In genomic region chr1:202965441-202965821, GRCh38 we compare ENCODE assay signal across 14 cellular contexts. TPM values are rescaled to one million over a fixed set of nuclear protein-coding genes. Genes with fewer than 3 reads are reported as not detected.
DNase-seq lines count a peak whose midpoint lies in the region; ATAC-seq, FAIRE-seq and TF ChIP-seq lines count a peak whose summit lies in the region.
"Had no signal": no experiment of that assay in that cellular context is flagged by ENCODE, and none has a peak within 500 bp of the region (broad histone marks: within the 10 kb centered on the region; RNA-seq: fewer than 3 reads in every experiment).

No MANE protein-coding gene starts in this region.

- no peak overlapping the region for H2BK20ac ChIP-seq in H9 (ENCODE audit: low read depth, low read length, poor library complexity, severe bottlenecking)

- H3K4me3 Mint-ChIP-seq in H9, result peak overlapping the region; percentile 26 to 83; a peak in 4 of 5 replicates
- peak overlapping the region; percentile 80 for H3K4me3 Mint-ChIP-seq in astrocyte (ENCODE audit: unreplicated experiment)
- H3K4me3 Mint-ChIP-seq in natural killer cell, result peak overlapping the region; percentile 86

- intact Hi-C loops in natural killer cell (cut with micrococcal nuclease), result no loop called here

- H4K20me1 ChIP-seq in BLaER1 (0 out of 2 replicates have a peak, but pooled peaks cover 8% of the 10 kb centered on the region), H9 (ENCODE audit: control insufficient read depth, insufficient read depth, insufficient read length) (no peaks in the 10 kb centered on the region), astrocyte (ENCODE audit: insufficient read depth, low read length) (no peaks in the 10 kb centered on the region)

- H2AFZ ChIP-seq in H9 (ENCODE audit: low read length) (no peak overlapping the region), astrocyte (ENCODE audit: low read depth, low read length) (no peak overlapping the region), mesenchymal stem cell (ENCODE audit: low read depth, low read length) (no peak overlapping the region), neuronal stem cell (ENCODE audit: low read length) (no peak overlapping the region)

- FAIRE-seq in astrocyte (lab: Jason Lieb, UNC), result no peak
- FAIRE-seq: H54 had no signal

- H3K79me1 ChIP-seq in H9 (ENCODE audit: insufficient read depth, low read depth, low read length, poor library complexity, severe bottlenecking), result no peaks in the 10 kb centered on the region
- peaks cover 16% of the 10 kb centered on the region for H3K79me1 ChIP-seq in mesenchymal stem cell (replicated peaks; ENCODE audit: low read length, poor library complexity, severe bottlenecking)
- H3K79me1 ChIP-seq in neuronal stem cell (ENCODE audit: low read depth, low read length), result peaks cover 5% of the 10 kb centered on the region

- peaks cover 14% of the 10 kb centered on the region for H3K27me3 Mint-ChIP-seq in H9 (ENCODE audit: low read depth)
- no peaks in the 10 kb centered on the region for H3K27me3 Mint-ChIP-seq in astrocyte (ENCODE audit: low read depth, unreplicated experiment)
- H3K27me3 Mint-ChIP-seq in natural killer cell (ENCODE audit: low read depth in 2 of 2), result no peaks in the 10 kb centered on the region
- H3K27me3 Mint-ChIP-seq: memory B cell had no signal

- no peak overlapping the region for H3K4me3 ChIP-seq in BLaER1
- no peak overlapping the region for H3K4me3 ChIP-seq in astrocyte (ENCODE audit: insufficient read depth, low read depth, low read length)
- no peak overlapping the region for H3K4me3 ChIP-seq in mesenchymal stem cell (ENCODE audit: insufficient read depth in 1 of 2, low read depth in 1 of 2, low read length in 2 of 2)
- H3K4me3 ChIP-seq in neuronal stem cell (ENCODE audit: low read length in 2 of 2), result no peak overlapping the region
- H3K4me3 ChIP-seq: sigmoid colon, uterus had no signal

- no peak overlapping the region for H3K56ac ChIP-seq in H9 (ENCODE audit: insufficient read length, low read depth, low read length)

- H2BK12ac ChIP-seq in H9 (ENCODE audit: insufficient read length, low read depth, low read length) (no peak overlapping the region), mesenchymal stem cell (ENCODE audit: low read length in 2 of 2) (no peak overlapping the region), neuronal stem cell (ENCODE audit: low read length) (no peak overlapping the region)

- no peak overlapping the region for H3K27ac ChIP-seq in BLaER1
- H3K27ac ChIP-seq in H9 (ENCODE audit: insufficient read length, low read depth, low read length), result no peak overlapping the region
- peak overlapping the region; percentile 42 for H3K27ac ChIP-seq in astrocyte (ENCODE audit: low read depth, low read length)
- H3K27ac ChIP-seq in mesenchymal stem cell (ENCODE audit: low read length, poor library complexity, severe bottlenecking), result no peak overlapping the region
- H3K27ac ChIP-seq in neuronal stem cell (replicated peaks; ENCODE audit: low read length), result no peak overlapping the region
- H3K27ac ChIP-seq: uterus had no signal

- no peak overlapping the region for H3T11ph ChIP-seq in H9 (ENCODE audit: low read length)

- H3K4me2 ChIP-seq in BLaER1 (peak overlapping the region; percentile 98), H9 (ENCODE audit: insufficient read depth, insufficient read length, low read length) (no peak overlapping the region), astrocyte (ENCODE audit: low read length) (peak overlapping the region; percentile 96), mesenchymal stem cell (ENCODE audit: low read length, poor library complexity, severe bottlenecking) (no peak overlapping the region), neuronal stem cell (ENCODE audit: insufficient read depth, low read length, poor library complexity, severe bottlenecking) (no peak overlapping the region)

- H3K27ac Mint-ChIP-seq in H9, result no peak overlapping the region
- no peak overlapping the region for H3K27ac Mint-ChIP-seq in astrocyte (ENCODE audit: unreplicated experiment)
- peak overlapping the region; percentile 73 to 83 for H3K27ac Mint-ChIP-seq in natural killer cell

- H3K27me3 ChIP-seq in BLaER1 (no peaks in the 10 kb centered on the region), H9 (ENCODE audit: insufficient read depth, low read length) (no peaks in the 10 kb centered on the region), astrocyte (ENCODE audit: insufficient read depth, low read length) (no peaks in the 10 kb centered on the region), mesenchymal stem cell (ENCODE audit: control insufficient read depth in 1 of 2, insufficient read depth in 1 of 2, low read length in 2 of 2) (no peaks in the 10 kb centered on the region), neuronal stem cell (ENCODE audit: control insufficient read depth in 3 of 3, insufficient read depth in 3 of 3, low read depth in 1 of 3, low read length in 3 of 3) (no peaks in the 10 kb centered on the region)
- H3K27me3 ChIP-seq: sigmoid colon, uterus had no signal

- no peak overlapping the region for H3K14ac ChIP-seq in H9 (ENCODE audit: insufficient read depth, low read length)
- H3K14ac ChIP-seq in mesenchymal stem cell (ENCODE audit: low read length in 2 of 2), result no peak overlapping the region
- H3K14ac ChIP-seq in neuronal stem cell (ENCODE audit: low read length), result no peak overlapping the region

- H3K9me3 Mint-ChIP-seq in H9 (no peaks in the 10 kb centered on the region; a peak in 1 of 5 replicates), astrocyte (ENCODE audit: unreplicated experiment) (no peaks in the 10 kb centered on the region), natural killer cell (no peaks in the 10 kb centered on the region)
- H3K9me3 Mint-ChIP-seq: memory B cell had no signal

- H3K4me1 ChIP-seq in BLaER1 (peaks cover 49% of the 10 kb centered on the region), H9 (ENCODE audit: insufficient read depth, low read length) (no peaks in the 10 kb centered on the region), astrocyte (ENCODE audit: insufficient read depth, low read length) (peaks cover 24% of the 10 kb centered on the region), mesenchymal stem cell (ENCODE audit: control insufficient read depth, insufficient read depth, low read depth, low read length) (peaks cover 11% of the 10 kb centered on the region), neuronal stem cell (ENCODE audit: control insufficient read depth in 2 of 2, insufficient read depth in 1 of 2, low read depth in 1 of 2, low read length in 2 of 2) (peaks cover 7 to 8% of the 10 kb centered on the region in 2 donors)
- H3K4me1 ChIP-seq: uterus had no signal

- H3K79me2 ChIP-seq in H9 (ENCODE audit: insufficient read depth, low read length), result no peaks in the 10 kb centered on the region
- peaks cover 11% of the 10 kb centered on the region for H3K79me2 ChIP-seq in astrocyte (ENCODE audit: insufficient read depth, low read length)

- H4K91ac ChIP-seq in H9 (ENCODE audit: insufficient read length, low read depth, low read length), result no peak overlapping the region
- no peak overlapping the region for H4K91ac ChIP-seq in mesenchymal stem cell (ENCODE audit: low read length)
- no peak overlapping the region for H4K91ac ChIP-seq in neuronal stem cell (ENCODE audit: low read depth, low read length, poor library complexity)

- no peak overlapping the region for H2BK15ac ChIP-seq in H9 (ENCODE audit: low read depth, low read length)
- no peak overlapping the region for H2BK15ac ChIP-seq in mesenchymal stem cell (ENCODE audit: low read depth, poor library complexity, severe bottlenecking)
- H2BK15ac ChIP-seq in neuronal stem cell (ENCODE audit: low read length), result no peak overlapping the region

- H3K9me3 ChIP-seq in BLaER1 (no peaks in the 10 kb centered on the region), H9 (ENCODE audit: control insufficient read depth, low read depth, low read length) (no peaks in the 10 kb centered on the region), astrocyte (ENCODE audit: insufficient read depth, low read depth, low read length) (no peaks in the 10 kb centered on the region), mesenchymal stem cell (ENCODE audit: control insufficient read depth, low read length) (no peaks in the 10 kb centered on the region), neuronal stem cell (replicated peaks in 1 of 2; ENCODE audit: control insufficient read depth in 2 of 2, insufficient read depth in 1 of 2, low read depth in 1 of 2, low read length in 2 of 2) (no peaks in the 10 kb centered on the region)
- H3K9me3 ChIP-seq: sigmoid colon, uterus had no signal

- H2AK5ac ChIP-seq in H9 (ENCODE audit: insufficient read length, low read length) (no peak overlapping the region), mesenchymal stem cell (ENCODE audit: low read length, severe bottlenecking) (no peak overlapping the region), neuronal stem cell (ENCODE audit: low read depth, low read length) (no peak overlapping the region)

- H4K8ac ChIP-seq in H9 (replicated peaks; ENCODE audit: insufficient read length, low read depth, low read length) (no peak overlapping the region), mesenchymal stem cell (ENCODE audit: low read length) (no peak overlapping the region), neuronal stem cell (ENCODE audit: low read depth, low read length) (no peak overlapping the region)

- H3K36me3 ChIP-seq in BLaER1 (peaks cover 50% of the 10 kb centered on the region), astrocyte (ENCODE audit: insufficient read depth, low read length) (peaks cover 11% of the 10 kb centered on the region), mesenchymal stem cell (ENCODE audit: control insufficient read depth in 1 of 2, insufficient read depth in 2 of 2, low read depth in 1 of 2, low read length in 2 of 2) (peaks cover 23 to 47% of the 10 kb centered on the region in 2 experiments), neuronal stem cell (replicated peaks in 1 of 2; ENCODE audit: control insufficient read depth in 2 of 2, insufficient read depth in 2 of 2, low read length in 2 of 2) (peaks cover 8 to 9% of the 10 kb centered on the region in 2 donors)
- H3K36me3 ChIP-seq: uterus had no signal

- H2BK5ac ChIP-seq in H9 (ENCODE audit: insufficient read length, low read length) (no peak overlapping the region), mesenchymal stem cell (ENCODE audit: low read depth, low read length, poor library complexity, severe bottlenecking) (no peak overlapping the region), neuronal stem cell (ENCODE audit: low read length) (no peak overlapping the region)

- H3K23me2 ChIP-seq in H9 (ENCODE audit: insufficient read length, low read depth, low read length, poor library complexity, severe bottlenecking), result peaks cover 6% of the 10 kb centered on the region

- no peak for ATAC-seq in natural killer cell

- H3K9ac ChIP-seq in BLaER1 (no peak overlapping the region), H9 (ENCODE audit: extremely low read depth, insufficient read length, low read length) (no peak overlapping the region), astrocyte (ENCODE audit: low read length) (no peak overlapping the region), mesenchymal stem cell (ENCODE audit: low read length) (no peak overlapping the region), neuronal stem cell (ENCODE audit: low read depth, low read length, poor library complexity) (no peak overlapping the region)

- WGBS in H9 (ENCODE audit: extremely low coverage, insufficient read length, low lambda C conversion rate), result no CpG with 5 or more reads among the region's 3 CpGs
- 84% methylated on average over 3 of the region's 3 CpGs for WGBS in mesenchymal stem cell
- WGBS in neuronal stem cell (ENCODE audit: extremely low coverage in 2 of 2, insufficient read length in 2 of 2, insufficient replicate concordance in 1 of 2), 2 donors, result no CpG with 5 or more reads among the region's 3 CpGs

- H3K4me1 Mint-ChIP-seq in H9 (peaks cover 16 to 19% of the 10 kb centered on the region in 2 experiments), astrocyte (ENCODE audit: low read depth, unreplicated experiment) (peaks cover 22% of the 10 kb centered on the region), natural killer cell (peaks cover 25 to 27% of the 10 kb centered on the region in 2 donors)

- H3K36me3 Mint-ChIP-seq in H9 (ENCODE audit: insufficient read depth in 1 of 3, low read depth in 3 of 3) (peaks cover 2 to 8% (median 5%) of the 10 kb centered on the region in 3 experiments; a peak in 3 of 7 replicates), astrocyte (ENCODE audit: low read depth, unreplicated experiment) (peaks cover 19% of the 10 kb centered on the region), natural killer cell (no peaks in the 10 kb centered on the region)

- no peak overlapping the region for H4K5ac ChIP-seq in H9 (ENCODE audit: insufficient read length, low read depth, low read length)

- DNase-seq in H9, result no peak
- no peak for DNase-seq in astrocyte (ENCODE audit: low read depth)
- DNase-seq in natural killer cell, result no peak
- DNase-seq in NCI-H774 (lab: John Stamatoyannopoulos, UW), result no peak
- no peak for DNase-seq in iPS-NIHi11 (ENCODE audit: low spot score)
- DNase-seq in mesenchymal stem cell, result no peak
- no peak for DNase-seq in neuronal stem cell (ENCODE audit: low spot score)
- DNase-seq: KG1, OCI-M1, sigmoid colon, uterus had no signal

- H3K18ac ChIP-seq in H9 (ENCODE audit: insufficient read length, low read depth, low read length), result no peak overlapping the region
- no peak overlapping the region for H3K18ac ChIP-seq in mesenchymal stem cell (ENCODE audit: low read depth in 1 of 2, low read length in 2 of 2)
- no peak overlapping the region for H3K18ac ChIP-seq in neuronal stem cell (ENCODE audit: low read length)

- no peak overlapping the region for H2BK120ac ChIP-seq in H9 (ENCODE audit: low read depth, low read length, poor library complexity, severe bottlenecking)
- no peak overlapping the region for H2BK120ac ChIP-seq in mesenchymal stem cell (ENCODE audit: low read depth, low read length)
- H2BK120ac ChIP-seq in neuronal stem cell (ENCODE audit: low read depth, low read length), result no peak overlapping the region

- TF ChIP-seq CTCF in H9 (conservative IDR thresholded peaks at IDR 0.05), result no peak
- no peak for TF ChIP-seq CTCF in astrocyte (IDR thresholded peaks at IDR 0.05; ENCODE audit: insufficient read depth, low read depth, low read length)
- TF ChIP-seq CTCF in natural killer cell (IDR thresholded peaks at IDR 0.05), result no peak

- H3K4ac ChIP-seq in H9 (ENCODE audit: low read depth, low read length), result no peak overlapping the region
- H3K4ac ChIP-seq in mesenchymal stem cell (ENCODE audit: low read depth in 1 of 2, low read length in 2 of 2), result no peak overlapping the region
- H3K4ac ChIP-seq in neuronal stem cell (ENCODE audit: low read length), result no peak overlapping the region

- H3K23ac ChIP-seq in H9 (ENCODE audit: insufficient read length, low read depth, low read length) (no peak overlapping the region), mesenchymal stem cell (ENCODE audit: low read length in 2 of 2) (no peak overlapping the region), neuronal stem cell (ENCODE audit: low read depth, low read length, poor library complexity) (no peak overlapping the region)

RNA-seq across cellular contexts. Expression of gene CYB5R1, which starts 1.6 kb away (rescaled TPM):
- total RNA-seq in H9 (2021) (21.4 and 21.5 TPM in 2 replicates), astrocyte (39.1 and 41.9 TPM in 2 replicates), natural killer cell (10 to 100 TPM; 27.5 to 36.6 (median 27.7) TPM)
- polyA plus RNA-seq in mesenchymal stem cell (2013, experiment 1 of 2), result 51.5 TPM
- polyA plus RNA-seq in mesenchymal stem cell (2013, experiment 2 of 2), result 51.8 TPM
- polyA plus RNA-seq in neuronal stem cell (2013, experiment 1 of 2), result 11.9 TPM
- 11.5 TPM for polyA plus RNA-seq in neuronal stem cell (2013, experiment 2 of 2)

RNA-seq across cellular contexts. Expression of gene ADIPOR1, which starts 7.3 kb away (rescaled TPM):
- total RNA-seq in H9 (2021) (65.0 and 69.7 TPM in 2 replicates), astrocyte (72.8 and 73.0 TPM in 2 replicates), natural killer cell (10 to 100 TPM; 61.9 to 81.7 (median 80.6) TPM)
- 84.7 TPM for polyA plus RNA-seq in mesenchymal stem cell (2013, experiment 1 of 2)
- 85.2 TPM for polyA plus RNA-seq in mesenchymal stem cell (2013, experiment 2 of 2)
- 68.7 TPM for polyA plus RNA-seq in neuronal stem cell (2013, experiment 1 of 2)
- 69.3 TPM for polyA plus RNA-seq in neuronal stem cell (2013, experiment 2 of 2)

RNA-seq across cellular contexts. Expression of gene KLHL12, which starts 38.4 kb away (rescaled TPM):
- 38.4 and 40.0 TPM in 2 replicates for total RNA-seq in H9 (2021)
- 23.9 and 24.9 TPM in 2 replicates for total RNA-seq in astrocyte
- total RNA-seq in natural killer cell, result 10 to 100 TPM; 19.2 to 23.2 (median 22.6) TPM
- polyA plus RNA-seq in mesenchymal stem cell (2013, experiment 1 of 2), result 11.6 TPM
- polyA plus RNA-seq in mesenchymal stem cell (2013, experiment 2 of 2), result 10.8 TPM
- polyA plus RNA-seq in neuronal stem cell (2013, experiment 1 of 2), result 20.0 TPM
- 20.3 TPM for polyA plus RNA-seq in neuronal stem cell (2013, experiment 2 of 2)

RNA-seq across cellular contexts. Expression of gene TMEM183A, which starts 41.7 kb away (rescaled TPM):
- total RNA-seq in H9 (2021) (93.4 and 96.0 TPM in 2 replicates), astrocyte (66.1 and 68.6 TPM in 2 replicates), natural killer cell (100 to 1,000 TPM; 127 to 147 (median 143) TPM)
- polyA plus RNA-seq in mesenchymal stem cell (2013, experiment 1 of 2), result 42.3 TPM
- polyA plus RNA-seq in mesenchymal stem cell (2013, experiment 2 of 2), result 43.2 TPM
- polyA plus RNA-seq in neuronal stem cell (2013, experiment 1 of 2), result 63.8 TPM
- polyA plus RNA-seq in neuronal stem cell (2013, experiment 2 of 2), result 62.6 TPM

Comparison
In these comparisons a context has a peak if more than half of its experiments do, and no peak if none do; other contexts are left out.
1. H3K4me2 ChIP-seq: peak in BLaER1 (single experiment) and astrocyte (single experiment); none in H9 (single experiment), mesenchymal stem cell (single experiment) and neuronal stem cell (single experiment).
2. H3K27ac Mint-ChIP-seq: peak in natural killer cell (2 of 2); none in H9 (0 of 3) and astrocyte (single experiment).
3. Peak in every context shown above with its lines, with median percentiles within 50 percentile points of each other: H3K4me3 Mint-ChIP-seq.